In genomic region chr12:6532051-6532926, GRCh38 we compare ENCODE assay signal across 1 cellular context.
TF ChIP-seq lines count a peak whose summit lies in the region.

No MANE protein-coding gene starts in this region.

TF ChIP-seq in endothelial cell of umbilical vein, 7 proteins besides CTCF, POLR2A, EP300 and RAD21:
- TF ChIP-seq GATA2 (IDR thresholded peaks at IDR 0.05; ENCODE audit: insufficient read depth, insufficient read length, low read depth, low read length): no peak
- TF ChIP-seq EZH2 (IDR thresholded peaks at IDR 0.05; ENCODE audit: borderline replicate concordance, low read depth, low read length, severe bottlenecking): no peak
- TF ChIP-seq MAX (IDR thresholded peaks at IDR 0.05; ENCODE audit: insufficient read depth, insufficient read length): no peak
- TF ChIP-seq POLR2AphosphoS5 (IDR thresholded peaks at IDR 0.05; ENCODE audit: insufficient read depth, low read depth, low read length): peak; percentile 43
- TF ChIP-seq MYC (IDR thresholded peaks at IDR 0.05; ENCODE audit: low read depth, low read length): no peak
- TF ChIP-seq FOS (IDR thresholded peaks at IDR 0.05; ENCODE audit: borderline replicate concordance, insufficient read depth, low read length): peak; percentile 88
- peak; percentile 24 for TF ChIP-seq JUN (IDR thresholded peaks at IDR 0.05; ENCODE audit: borderline replicate concordance, insufficient read depth, insufficient read length, low read depth)
